1 cellular context compared by ENCODE assay signal in the genomic region with DNA sequence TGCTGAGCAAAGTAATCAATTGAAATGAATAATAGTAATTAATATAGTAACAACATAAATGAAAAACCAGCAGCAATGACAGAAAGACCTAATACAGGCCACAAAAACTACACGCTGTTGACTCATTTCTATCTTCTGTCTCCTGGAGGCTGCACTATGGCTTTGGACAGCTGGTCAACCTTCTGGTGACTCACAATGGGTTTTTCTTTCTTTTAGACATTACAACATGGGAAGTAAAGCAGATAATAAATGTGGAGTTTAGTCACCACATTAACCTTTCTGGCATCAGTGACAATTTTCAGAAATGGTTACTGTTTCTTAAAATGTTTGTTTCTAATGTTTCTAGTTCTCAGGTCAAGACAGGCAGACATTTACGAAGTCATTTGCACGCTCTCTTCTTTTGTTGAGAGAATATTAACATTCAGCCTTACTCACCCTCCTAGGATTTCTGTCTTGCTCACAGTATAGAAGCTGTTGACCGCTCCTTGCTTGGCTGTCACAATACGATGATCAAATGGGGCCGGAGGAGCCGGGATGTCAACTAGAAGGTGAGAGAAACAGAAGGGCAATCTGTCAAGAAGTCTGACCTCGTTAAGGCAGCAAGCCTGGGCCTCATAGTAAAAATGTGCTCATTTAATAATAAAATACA.
A peak's percentile ranks its signal among the peaks of the same experiment; 100 is the strongest.
TF ChIP-seq lines count a peak whose summit lies in the region.

No MANE protein-coding gene starts in this region.

TF ChIP-seq in HepG2, 621 proteins besides CTCF, POLR2A, EP300 and RAD21:
- TF ChIP-seq, protein P1, sequence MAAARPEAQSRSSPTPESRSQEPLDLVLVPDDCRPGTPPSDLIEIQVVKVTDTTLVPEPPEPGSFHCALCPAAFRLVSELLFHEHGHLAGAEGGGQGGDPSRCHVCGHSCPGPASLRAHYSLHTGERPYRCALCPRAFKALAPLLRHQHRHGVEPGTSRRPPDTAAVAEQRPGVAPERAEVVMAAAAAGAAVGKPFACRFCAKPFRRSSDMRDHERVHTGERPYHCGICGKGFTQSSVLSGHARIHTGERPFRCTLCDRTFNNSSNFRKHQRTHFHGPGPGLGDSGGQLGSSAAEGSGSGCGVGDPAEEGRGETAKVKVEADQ (CRISPR knock-in tag; IDR thresholded peaks at IDR 0.05; ENCODE audit: borderline replicate concordance), result no peak
- TF ChIP-seq RARA (CRISPR knock-in tag; IDR thresholded peaks at IDR 0.05) (no peak), CENPX (CRISPR knock-in tag; IDR thresholded peaks at IDR 0.05) (no peak), SKI (IDR thresholded peaks at IDR 0.05; ENCODE audit: partially characterized antibody) (no peak), ZC3H4 (CRISPR knock-in tag; IDR thresholded peaks at IDR 0.05; ENCODE audit: borderline replicate concordance) (no peak), FOSL2 (CRISPR knock-in tag; IDR thresholded peaks at IDR 0.05) (peak; percentile 29; the same call in 1 of the 2 replicates)
- TF ChIP-seq, protein P2, sequence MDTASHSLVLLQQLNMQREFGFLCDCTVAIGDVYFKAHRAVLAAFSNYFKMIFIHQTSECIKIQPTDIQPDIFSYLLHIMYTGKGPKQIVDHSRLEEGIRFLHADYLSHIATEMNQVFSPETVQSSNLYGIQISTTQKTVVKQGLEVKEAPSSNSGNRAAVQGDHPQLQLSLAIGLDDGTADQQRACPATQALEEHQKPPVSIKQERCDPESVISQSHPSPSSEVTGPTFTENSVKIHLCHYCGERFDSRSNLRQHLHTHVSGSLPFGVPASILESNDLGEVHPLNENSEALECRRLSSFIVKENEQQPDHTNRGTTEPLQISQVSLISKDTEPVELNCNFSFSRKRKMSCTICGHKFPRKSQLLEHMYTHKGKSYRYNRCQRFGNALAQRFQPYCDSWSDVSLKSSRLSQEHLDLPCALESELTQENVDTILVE (CRISPR knock-in tag; IDR thresholded peaks at IDR 0.05), result no peak
